9 cellular contexts compared by ENCODE assay signal in genomic region chr5:68287976-68288755, GRCh38.
DNase-seq lines count a peak whose midpoint lies in the region; ATAC-seq and TF ChIP-seq lines count a peak whose summit lies in the region.
"Had no signal": no experiment of that assay in that cellular context is flagged by ENCODE, and none has a peak within 500 bp of the region (broad histone marks: within the 10 kb centered on the region; RNA-seq: fewer than 3 reads in every experiment).

No MANE protein-coding gene starts in this region.

- TF ChIP-seq CTCF in osteocyte (IDR thresholded peaks at IDR 0.05), result no peak

- intact Hi-C loops in Right ventricle myocardium superior (cut with DNase I), result loop anchor here (5.0 kb wide), 2 partner anchors 174 to 674 kb away; no protein-coding TSS in a partner anchor

- H3K36me3 ChIP-seq in SJCRH30 (no peaks in the 10 kb centered on the region; the same call in none of the 2 replicates), urinary bladder (ENCODE audit: insufficient read depth) (peaks cover 3% of the 10 kb centered on the region)

- H3K27ac ChIP-seq in SJCRH30 (no peak overlapping the region), urinary bladder (ENCODE audit: low read depth) (no peak overlapping the region)
- H3K27ac ChIP-seq: HL-60 had no signal

- H3K4me1 ChIP-seq in SJCRH30 (peaks cover 11% of the 10 kb centered on the region; the same call in 1 of the 2 replicates), urinary bladder (ENCODE audit: insufficient read depth) (no peaks in the 10 kb centered on the region)

- no peaks in the 10 kb centered on the region for H3K9me3 ChIP-seq in SJCRH30 (replicated peaks)

- peaks cover 66% of the 10 kb centered on the region for H3K4me1 Mint-ChIP-seq in activated naive CD8-positive, alpha-beta T cell treated with anti-CD3 and anti-CD28 coated beads, Interleukin-2, amount 10 ng/mL, durations not matched to agents 7 days and 5 days
- peaks cover 62% of the 10 kb centered on the region for H3K4me1 Mint-ChIP-seq in osteocyte (ENCODE audit: unreplicated experiment)

- no peaks in the 10 kb centered on the region for H3K27me3 Mint-ChIP-seq in activated naive CD8-positive, alpha-beta T cell treated with anti-CD3 and anti-CD28 coated beads, Interleukin-2, amount 10 ng/mL, durations not matched to agents 7 days and 5 days
- H3K27me3 Mint-ChIP-seq in osteocyte (ENCODE audit: unreplicated experiment), result no peaks in the 10 kb centered on the region

- WGBS in urinary bladder, result 1% methylated on average over 46 of the region's 46 CpGs

- no peaks in the 10 kb centered on the region for H3K9me3 Mint-ChIP-seq in activated naive CD8-positive, alpha-beta T cell treated with anti-CD3 and anti-CD28 coated beads, Interleukin-2, amount 10 ng/mL, durations not matched to agents 7 days and 5 days
- no peaks in the 10 kb centered on the region for H3K9me3 Mint-ChIP-seq in osteocyte (ENCODE audit: unreplicated experiment)

- POLR2A ChIA-PET in activated naive CD8-positive, alpha-beta T cell treated with anti-CD3 and anti-CD28 coated beads, Interleukin-2, amount 10 ng/mL, durations not matched to agents 7 days and 5 days (lab: Charles Lee), result interaction anchor here (0.8 to 1.6 kb wide), 6 partner anchors 8 to 423 kb away, joined by 3 to 8 read pairs (median 4); partner anchors contain the start of gene PIK3R1

- DNase-seq in AG08395 (ENCODE audit: low spot score), result peak; percentile 38
- DNase-seq in SJCRH30, result peak; percentile 41 to 66
- DNase-seq in activated naive CD8-positive, alpha-beta T cell treated with anti-CD3 and anti-CD28 coated beads, Interleukin-2, amount 10 ng/mL, durations not matched to agents 7 days and 5 days, result peak; percentile 70
- DNase-seq in Right ventricle myocardium superior, result peak; percentile 85
- peak; percentile 87 for DNase-seq in osteocyte (ENCODE audit: extremely low spot score, unreplicated experiment)

- peak overlapping the region; percentile 95 for H3K27ac Mint-ChIP-seq in activated naive CD8-positive, alpha-beta T cell treated with anti-CD3 and anti-CD28 coated beads, Interleukin-2, amount 10 ng/mL, durations not matched to agents 7 days and 5 days
- H3K27ac Mint-ChIP-seq in osteocyte (ENCODE audit: unreplicated experiment), result peak overlapping the region; percentile 89

- H3K36me3 Mint-ChIP-seq in activated naive CD8-positive, alpha-beta T cell treated with anti-CD3 and anti-CD28 coated beads, Interleukin-2, amount 10 ng/mL, durations not matched to agents 7 days and 5 days, result peaks cover 25% of the 10 kb centered on the region
- H3K36me3 Mint-ChIP-seq in osteocyte (ENCODE audit: unreplicated experiment), result peaks cover 10% of the 10 kb centered on the region

- H3K4me3 Mint-ChIP-seq in activated naive CD8-positive, alpha-beta T cell treated with anti-CD3 and anti-CD28 coated beads, Interleukin-2, amount 10 ng/mL, durations not matched to agents 7 days and 5 days, result peak overlapping the region; percentile 96
- H3K4me3 Mint-ChIP-seq in osteocyte (ENCODE audit: unreplicated experiment), result peak overlapping the region; percentile 84

- H3K4me3 ChIP-seq in SJCRH30 (peak overlapping the region; percentile 56), urinary bladder (ENCODE audit: low read depth, low read length) (peak overlapping the region; percentile 48)

- no peaks in the 10 kb centered on the region for H3K27me3 ChIP-seq in SJCRH30

- peak; percentile 75 for ATAC-seq in GM18907 (IDR thresholded peaks at IDR 0.05; ENCODE audit: unreplicated experiment)
- ATAC-seq in HG03135 (IDR thresholded peaks at IDR 0.05; ENCODE audit: unreplicated experiment), result peak; percentile 68
- peak; percentile 88 for ATAC-seq in activated naive CD8-positive, alpha-beta T cell treated with anti-CD3 and anti-CD28 coated beads, Interleukin-2, amount 10 ng/mL, durations not matched to agents 7 days and 5 days (ENCODE audit: low read depth)
- ATAC-seq in Right ventricle myocardium superior (ENCODE audit: poor library complexity), result peak; percentile 84
